Comparison of ENCODE assay signal across 8 cellular contexts in genomic region chr2:45008296-45009129, GRCh38. TPM values are rescaled to one million over a fixed set of nuclear protein-coding genes. Genes with fewer than 3 reads are reported as not detected.
DNase-seq lines count a peak whose midpoint lies in the region; ATAC-seq and TF ChIP-seq lines count a peak whose summit lies in the region.

No MANE protein-coding gene starts in this region.

- no peaks in the 10 kb centered on the region for H3K36me3 Mint-ChIP-seq in activated T-cell treated with anti-CD3 and anti-CD28 coated beads, Interleukin-2, amount 50 U/mL, for 4 hours (ENCODE audit: insufficient read depth)
- H3K36me3 Mint-ChIP-seq in activated CD4-positive, alpha-beta memory T cell treated with anti-CD3 and anti-CD28 coated beads for 36 hours = no peaks in the 10 kb centered on the region

- POLR2A ChIA-PET in activated CD4-positive, alpha-beta memory T cell treated with anti-CD3 and anti-CD28 coated beads for 36 hours (lab: Charles Lee) = interaction anchor here (0.5 to 0.6 kb wide), 2 partner anchors 98 to 160 kb away, joined by 4 to 7 read pairs; no protein-coding TSS in a partner anchor
- POLR2A ChIA-PET in A673 (lab: Charles Lee; ENCODE audit: low non-redundant PET) = no interaction called here

- TF ChIP-seq CTCF in heart right ventricle (IDR thresholded peaks at IDR 0.05) (no peak), A673 (conservative IDR thresholded peaks at IDR 0.05; ENCODE audit: low read depth, low read length) (no peak)

- H3K9me3 Mint-ChIP-seq in activated T-cell treated with anti-CD3 and anti-CD28 coated beads, Interleukin-2, amount 50 U/mL, for 4 hours = no peaks in the 10 kb centered on the region
- no peaks in the 10 kb centered on the region for H3K9me3 Mint-ChIP-seq in activated CD4-positive, alpha-beta memory T cell treated with anti-CD3 and anti-CD28 coated beads for 36 hours

- peaks cover 84% of the 10 kb centered on the region for H3K27me3 Mint-ChIP-seq in activated T-cell treated with anti-CD3 and anti-CD28 coated beads, Interleukin-2, amount 50 U/mL, for 4 hours (ENCODE audit: low read depth)
- peaks cover 81% of the 10 kb centered on the region for H3K27me3 Mint-ChIP-seq in activated CD4-positive, alpha-beta memory T cell treated with anti-CD3 and anti-CD28 coated beads for 36 hours

- H3K4me3 Mint-ChIP-seq in activated T-cell treated with anti-CD3 and anti-CD28 coated beads, Interleukin-2, amount 50 U/mL, for 4 hours = peak overlapping the region; percentile 48
- peak overlapping the region; percentile 43 for H3K4me3 Mint-ChIP-seq in activated CD4-positive, alpha-beta memory T cell treated with anti-CD3 and anti-CD28 coated beads for 36 hours

- DNase-seq in activated T-cell treated with anti-CD3 and anti-CD28 coated beads, Interleukin-2, amount 50 U/mL, for 4 hours = no peak
- DNase-seq in activated T-cell treated with anti-CD3 and anti-CD28 coated beads for 4 hours (no peak), heart right ventricle (peak in 1 of 2 donors; percentile 31), SIG-M5 (lab: John Stamatoyannopoulos, UW) (no peak), NCI-H128 (lab: John Stamatoyannopoulos, UW; ENCODE audit: unreplicated experiment) (no peak), A673 (ENCODE audit: low spot score) (no peak)
- DNase-seq in activated CD4-positive, alpha-beta memory T cell treated with anti-CD3 and anti-CD28 coated beads for 36 hours = no peak

- H3K4me1 ChIP-seq in heart right ventricle (peaks cover 12 to 72% (median 50%) of the 10 kb centered on the region in 9 donors), skeletal muscle satellite cell (ENCODE audit: control insufficient read depth, insufficient read depth, low read length) (peaks cover 38% of the 10 kb centered on the region), A673 (ENCODE audit: insufficient read depth, low read length, poor library complexity, severe bottlenecking) (peaks cover 2% of the 10 kb centered on the region)

- H3K4me1 Mint-ChIP-seq in activated T-cell treated with anti-CD3 and anti-CD28 coated beads, Interleukin-2, amount 50 U/mL, for 4 hours (ENCODE audit: low read depth) = peaks cover 36% of the 10 kb centered on the region
- H3K4me1 Mint-ChIP-seq in activated CD4-positive, alpha-beta memory T cell treated with anti-CD3 and anti-CD28 coated beads for 36 hours (ENCODE audit: low read depth) = peaks cover 33% of the 10 kb centered on the region

- H3K4me3 ChIP-seq in heart right ventricle = peak overlapping the region; percentile 25 to 59 (median 54)
- H3K4me3 ChIP-seq in skeletal muscle satellite cell (ENCODE audit: low read length) = peak overlapping the region; percentile 88
- H3K4me3 ChIP-seq in A673 (ENCODE audit: low read depth, low read length, poor library complexity, severe bottlenecking) = no peak overlapping the region

- H3K36me3 ChIP-seq in heart right ventricle = no peaks in the 10 kb centered on the region
- peaks cover 40% of the 10 kb centered on the region for H3K36me3 ChIP-seq in skeletal muscle satellite cell (ENCODE audit: insufficient read depth, low read length)
- H3K36me3 ChIP-seq in A673 (ENCODE audit: insufficient read depth, low read length, poor library complexity, severe bottlenecking) = no peaks in the 10 kb centered on the region

- 9 to 14% methylated on average over 75 of the region's 75 CpGs for WGBS in heart right ventricle, 2 donors

- BruUV-seq in A673 (replicated peaks; lab: Mats Ljungman, UMichigan) = no TSS peak

- H3K9me3 ChIP-seq in heart right ventricle = no peaks in the 10 kb centered on the region
- H3K9me3 ChIP-seq in skeletal muscle satellite cell (replicated peaks; ENCODE audit: low read length) = no peaks in the 10 kb centered on the region
- no peaks in the 10 kb centered on the region for H3K9me3 ChIP-seq in A673 (ENCODE audit: low read depth, low read length, poor library complexity, severe bottlenecking)

- H3K27ac Mint-ChIP-seq in activated CD4-positive, alpha-beta memory T cell treated with anti-CD3 and anti-CD28 coated beads for 36 hours = no peak overlapping the region

- H3K9ac ChIP-seq in skeletal muscle satellite cell (ENCODE audit: low read depth, low read length) = peak overlapping the region; percentile 96

- H3K27me3 ChIP-seq in heart right ventricle (peaks cover 28 to 100% (median 96%) of the 10 kb centered on the region in 7 donors), skeletal muscle satellite cell (ENCODE audit: control insufficient read depth, insufficient read depth, low read length) (no peaks in the 10 kb centered on the region), A673 (replicated peaks; ENCODE audit: insufficient read depth, low read depth, low read length, poor library complexity) (peaks cover 23% of the 10 kb centered on the region)

- H3K4me2 ChIP-seq in skeletal muscle satellite cell (ENCODE audit: low read length) = peak overlapping the region; percentile 97

- peak in 1 of 2 donors; percentile 11 for ATAC-seq in activated T-cell treated with anti-CD3 and anti-CD28 coated beads, Interleukin-2, amount 50 U/mL, for 4 hours
- no peak for ATAC-seq in heart right ventricle

- CTCF ChIA-PET in activated CD4-positive, alpha-beta memory T cell treated with anti-CD3 and anti-CD28 coated beads for 36 hours (lab: Charles Lee) = interaction anchor here (1.1 to 1.3 kb wide), 3 partner anchors 24 to 53 kb away, joined by 3 to 4 read pairs (median 3); no protein-coding TSS in a partner anchor
- CTCF ChIA-PET in A673 (lab: Charles Lee) = interaction anchor here (0.5 to 1.6 kb wide), 3 partner anchors 20 to 437 kb away, joined by 3 to 4 read pairs (median 3); no protein-coding TSS in a partner anchor

- peak overlapping the region in 5 of 10 donors; percentile 26 to 78 (median 56) for H3K27ac ChIP-seq in heart right ventricle
- H3K27ac ChIP-seq in A673 (ENCODE audit: low read depth, low read length, poor library complexity, severe bottlenecking) = no peak overlapping the region

- intact Hi-C loops in activated CD4-positive, alpha-beta memory T cell treated with anti-CD3 and anti-CD28 coated beads for 36 hours (cut with micrococcal nuclease) = loop anchor here (2.0 to 10.0 kb wide), 2 partner anchors 78 to 204 kb away; no protein-coding TSS in a partner anchor
- intact Hi-C loops in heart right ventricle (cut with DNase I) = no loop called here
- intact Hi-C loops in A673 (cut with micrococcal nuclease; ENCODE audit: unreplicated experiment) = no loop called here

RNA-seq across cellular contexts. Expression of gene SIX2, which starts 0.7 kb away (rescaled TPM):
- not detected for total RNA-seq in activated T-cell treated with anti-CD3 and anti-CD28 coated beads, Interleukin-2, amount 50 U/mL, for 4 hours
- total RNA-seq in activated CD4-positive, alpha-beta memory T cell treated with anti-CD3 and anti-CD28 coated beads for 36 hours = not detected
- total RNA-seq in heart right ventricle (under 1 TPM; 0.17 to 0.58 (median 0.37) TPM), A673 (2021) (not detected in 2 replicates)
- 1 to 10 TPM; 1.1 to 1.9 TPM for polyA plus RNA-seq in heart right ventricle
- 9.6 and 13.5 TPM in 2 replicates for total RNA-seq in skeletal muscle satellite cell (2012; rRNA removed)
